In the genomic region with DNA sequence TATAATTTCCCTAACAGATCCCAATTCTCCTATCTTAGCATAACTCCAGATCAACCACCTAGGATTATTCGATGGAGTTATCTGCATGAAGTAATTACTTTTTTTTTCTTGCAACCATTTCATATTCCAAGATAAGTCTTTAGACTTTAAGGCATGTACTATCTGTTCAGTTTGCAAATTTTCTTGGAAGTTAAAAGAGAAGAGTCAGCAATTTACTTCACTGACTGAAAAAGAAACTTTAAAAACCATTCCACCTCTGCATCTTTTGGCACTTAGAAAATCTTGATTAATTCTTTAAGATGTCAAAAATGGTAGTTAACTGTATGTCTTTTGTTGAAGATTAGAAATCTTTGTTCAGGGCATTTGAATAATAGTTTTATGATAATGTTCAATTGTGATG, we compare ENCODE assay signal across 4 cellular contexts.
TF ChIP-seq lines count a peak whose summit lies in the region.

No MANE protein-coding gene starts in this region.

TF ChIP-seq in HepG2, 621 proteins besides CTCF, POLR2A, EP300 and RAD21:
- TF ChIP-seq ONECUT2 (CRISPR knock-in tag; IDR thresholded peaks at IDR 0.05) (no peak), MAFK (conservative IDR thresholded peaks at IDR 0.05 in 1 of 2, IDR thresholded peaks at IDR 0.05 in 1 of 2; ENCODE audit: low read length in 2 of 2) (peak; percentile 78 to 91), CHD2 (IDR thresholded peaks at IDR 0.05; ENCODE audit: low read depth, low read length) (no peak), NFKB2 (CRISPR knock-in tag; IDR thresholded peaks at IDR 0.05; ENCODE audit: borderline replicate concordance) (no peak), MAFF (IDR thresholded peaks at IDR 0.05; ENCODE audit: low read depth, low read length) (peak; percentile 85)
- TF ChIP-seq, protein P1, sequence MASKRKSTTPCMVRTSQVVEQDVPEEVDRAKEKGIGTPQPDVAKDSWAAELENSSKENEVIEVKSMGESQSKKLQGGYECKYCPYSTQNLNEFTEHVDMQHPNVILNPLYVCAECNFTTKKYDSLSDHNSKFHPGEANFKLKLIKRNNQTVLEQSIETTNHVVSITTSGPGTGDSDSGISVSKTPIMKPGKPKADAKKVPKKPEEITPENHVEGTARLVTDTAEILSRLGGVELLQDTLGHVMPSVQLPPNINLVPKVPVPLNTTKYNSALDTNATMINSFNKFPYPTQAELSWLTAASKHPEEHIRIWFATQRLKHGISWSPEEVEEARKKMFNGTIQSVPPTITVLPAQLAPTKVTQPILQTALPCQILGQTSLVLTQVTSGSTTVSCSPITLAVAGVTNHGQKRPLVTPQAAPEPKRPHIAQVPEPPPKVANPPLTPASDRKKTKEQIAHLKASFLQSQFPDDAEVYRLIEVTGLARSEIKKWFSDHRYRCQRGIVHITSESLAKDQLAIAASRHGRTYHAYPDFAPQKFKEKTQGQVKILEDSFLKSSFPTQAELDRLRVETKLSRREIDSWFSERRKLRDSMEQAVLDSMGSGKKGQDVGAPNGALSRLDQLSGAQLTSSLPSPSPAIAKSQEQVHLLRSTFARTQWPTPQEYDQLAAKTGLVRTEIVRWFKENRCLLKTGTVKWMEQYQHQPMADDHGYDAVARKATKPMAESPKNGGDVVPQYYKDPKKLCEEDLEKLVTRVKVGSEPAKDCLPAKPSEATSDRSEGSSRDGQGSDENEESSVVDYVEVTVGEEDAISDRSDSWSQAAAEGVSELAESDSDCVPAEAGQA (IDR thresholded peaks at IDR 0.05; ENCODE audit: low read depth) = no peak
- TF ChIP-seq, protein P1 (CRISPR knock-in tag; IDR thresholded peaks at IDR 0.05; ENCODE audit: borderline replicate concordance) = no peak

TF ChIP-seq in A549, 52 proteins besides CTCF, POLR2A, EP300 and RAD21:
- no peak for TF ChIP-seq MAZ (IDR thresholded peaks at IDR 0.05; ENCODE audit: borderline replicate concordance, low read depth, low read length)
- peak; percentile 75 for TF ChIP-seq MAFK (IDR thresholded peaks at IDR 0.05; ENCODE audit: partially characterized antibody)
- TF ChIP-seq HEYL (CRISPR knock-in tag; IDR thresholded peaks at IDR 0.05) = no peak

TF ChIP-seq in IMR-90, 13 proteins besides CTCF, POLR2A, EP300 and RAD21:
- TF ChIP-seq FOS (IDR thresholded peaks at IDR 0.05; ENCODE audit: low read depth, low read length) = no peak
- TF ChIP-seq MAZ (IDR thresholded peaks at IDR 0.05; ENCODE audit: borderline replicate concordance, low read depth, low read length) = no peak
- TF ChIP-seq, protein P2, sequence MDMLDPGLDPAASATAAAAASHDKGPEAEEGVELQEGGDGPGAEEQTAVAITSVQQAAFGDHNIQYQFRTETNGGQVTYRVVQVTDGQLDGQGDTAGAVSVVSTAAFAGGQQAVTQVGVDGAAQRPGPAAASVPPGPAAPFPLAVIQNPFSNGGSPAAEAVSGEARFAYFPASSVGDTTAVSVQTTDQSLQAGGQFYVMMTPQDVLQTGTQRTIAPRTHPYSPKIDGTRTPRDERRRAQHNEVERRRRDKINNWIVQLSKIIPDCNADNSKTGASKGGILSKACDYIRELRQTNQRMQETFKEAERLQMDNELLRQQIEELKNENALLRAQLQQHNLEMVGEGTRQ (IDR thresholded peaks at IDR 0.05; ENCODE audit: low read depth, low read length) = no peak
- no peak for TF ChIP-seq SMC3 (IDR thresholded peaks at IDR 0.05; ENCODE audit: low read depth, low read length)
- peak; percentile 75 for TF ChIP-seq MAFK (IDR thresholded peaks at IDR 0.05; ENCODE audit: low read depth, low read length)

TF ChIP-seq in K562, 482 proteins besides CTCF, POLR2A, EP300 and RAD21:
- no peak for TF ChIP-seq GATAD2B (IDR thresholded peaks at IDR 0.05; ENCODE audit: borderline replicate concordance)
- TF ChIP-seq, protein P3, sequence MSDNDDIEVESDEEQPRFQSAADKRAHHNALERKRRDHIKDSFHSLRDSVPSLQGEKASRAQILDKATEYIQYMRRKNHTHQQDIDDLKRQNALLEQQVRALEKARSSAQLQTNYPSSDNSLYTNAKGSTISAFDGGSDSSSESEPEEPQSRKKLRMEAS (CRISPR knock-in tag; IDR thresholded peaks at IDR 0.05) = no peak
- no peak for TF ChIP-seq ZNF436 (CRISPR knock-in tag; IDR thresholded peaks at IDR 0.05)
- TF ChIP-seq ZNF584 (CRISPR knock-in tag; IDR thresholded peaks at IDR 0.05; ENCODE audit: low read depth) = no peak
- no peak for TF ChIP-seq XRCC5 (IDR thresholded peaks at IDR 0.05; ENCODE audit: low read depth, low read length)
- no peak for TF ChIP-seq NCOA6 (IDR thresholded peaks at IDR 0.05)
- TF ChIP-seq, protein P4, sequence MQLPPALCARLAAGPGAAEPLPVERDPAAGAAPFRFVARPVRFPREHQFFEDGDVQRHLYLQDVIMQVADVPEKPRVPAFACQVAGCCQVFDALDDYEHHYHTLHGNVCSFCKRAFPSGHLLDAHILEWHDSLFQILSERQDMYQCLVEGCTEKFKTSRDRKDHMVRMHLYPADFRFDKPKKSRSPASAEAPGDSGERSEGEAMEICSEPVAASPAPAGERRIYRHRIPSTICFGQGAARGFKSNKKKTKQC (CRISPR knock-in tag; IDR thresholded peaks at IDR 0.05) = no peak
- TF ChIP-seq RBM22 (IDR thresholded peaks at IDR 0.05; ENCODE audit: low read depth, low read length, poor library complexity, severe bottlenecking) = no peak
- TF ChIP-seq IFI16 (CRISPR knock-in tag; IDR thresholded peaks at IDR 0.05) = no peak
- no peak for TF ChIP-seq ZNF780A (CRISPR knock-in tag; IDR thresholded peaks at IDR 0.05)
- peak; percentile 19; the same call in 1 of the 2 replicates for TF ChIP-seq MAFF (IDR thresholded peaks at IDR 0.05; ENCODE audit: low read length)
- TF ChIP-seq ZBTB8A (IDR thresholded peaks at IDR 0.05; ENCODE audit: partially characterized antibody) = no peak
- no peak for TF ChIP-seq PTRF (tag; IDR thresholded peaks at IDR 0.05)
- TF ChIP-seq HNRNPH1 (optimal IDR thresholded peaks at IDR 0.05; ENCODE audit: low read depth, low read length) = no peak
- TF ChIP-seq, protein P5, sequence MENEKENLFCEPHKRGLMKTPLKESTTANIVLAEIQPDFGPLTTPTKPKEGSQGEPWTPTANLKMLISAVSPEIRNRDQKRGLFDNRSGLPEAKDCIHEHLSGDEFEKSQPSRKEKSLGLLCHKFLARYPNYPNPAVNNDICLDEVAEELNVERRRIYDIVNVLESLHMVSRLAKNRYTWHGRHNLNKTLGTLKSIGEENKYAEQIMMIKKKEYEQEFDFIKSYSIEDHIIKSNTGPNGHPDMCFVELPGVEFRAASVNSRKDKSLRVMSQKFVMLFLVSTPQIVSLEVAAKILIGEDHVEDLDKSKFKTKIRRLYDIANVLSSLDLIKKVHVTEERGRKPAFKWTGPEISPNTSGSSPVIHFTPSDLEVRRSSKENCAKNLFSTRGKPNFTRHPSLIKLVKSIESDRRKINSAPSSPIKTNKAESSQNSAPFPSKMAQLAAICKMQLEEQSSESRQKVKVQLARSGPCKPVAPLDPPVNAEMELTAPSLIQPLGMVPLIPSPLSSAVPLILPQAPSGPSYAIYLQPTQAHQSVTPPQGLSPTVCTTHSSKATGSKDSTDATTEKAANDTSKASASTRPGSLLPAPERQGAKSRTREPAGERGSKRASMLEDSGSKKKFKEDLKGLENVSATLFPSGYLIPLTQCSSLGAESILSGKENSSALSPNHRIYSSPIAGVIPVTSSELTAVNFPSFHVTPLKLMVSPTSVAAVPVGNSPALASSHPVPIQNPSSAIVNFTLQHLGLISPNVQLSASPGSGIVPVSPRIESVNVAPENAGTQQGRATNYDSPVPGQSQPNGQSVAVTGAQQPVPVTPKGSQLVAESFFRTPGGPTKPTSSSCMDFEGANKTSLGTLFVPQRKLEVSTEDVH (IDR thresholded peaks at IDR 0.05; ENCODE audit: low read depth, partially characterized antibody) = no peak
- peak; percentile 17; the same call in 1 of the 2 replicates for TF ChIP-seq MAFK (IDR thresholded peaks at IDR 0.05; ENCODE audit: low read length)
- TF ChIP-seq ZFP36 (IDR thresholded peaks at IDR 0.05; ENCODE audit: low read depth, low read length, partially characterized antibody) = no peak
- 0 out of 2 replicates have a peak, but pooled peaks have one; percentile 8 for TF ChIP-seq MAFG (tag; conservative IDR thresholded peaks at IDR 0.05)
- no peak for TF ChIP-seq LEF1 (IDR thresholded peaks at IDR 0.05)
- TF ChIP-seq LARP7 (IDR thresholded peaks at IDR 0.05) = no peak
- TF ChIP-seq, protein P6, sequence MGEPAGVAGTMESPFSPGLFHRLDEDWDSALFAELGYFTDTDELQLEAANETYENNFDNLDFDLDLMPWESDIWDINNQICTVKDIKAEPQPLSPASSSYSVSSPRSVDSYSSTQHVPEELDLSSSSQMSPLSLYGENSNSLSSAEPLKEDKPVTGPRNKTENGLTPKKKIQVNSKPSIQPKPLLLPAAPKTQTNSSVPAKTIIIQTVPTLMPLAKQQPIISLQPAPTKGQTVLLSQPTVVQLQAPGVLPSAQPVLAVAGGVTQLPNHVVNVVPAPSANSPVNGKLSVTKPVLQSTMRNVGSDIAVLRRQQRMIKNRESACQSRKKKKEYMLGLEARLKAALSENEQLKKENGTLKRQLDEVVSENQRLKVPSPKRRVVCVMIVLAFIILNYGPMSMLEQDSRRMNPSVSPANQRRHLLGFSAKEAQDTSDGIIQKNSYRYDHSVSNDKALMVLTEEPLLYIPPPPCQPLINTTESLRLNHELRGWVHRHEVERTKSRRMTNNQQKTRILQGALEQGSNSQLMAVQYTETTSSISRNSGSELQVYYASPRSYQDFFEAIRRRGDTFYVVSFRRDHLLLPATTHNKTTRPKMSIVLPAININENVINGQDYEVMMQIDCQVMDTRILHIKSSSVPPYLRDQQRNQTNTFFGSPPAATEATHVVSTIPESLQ (CRISPR knock-in tag; IDR thresholded peaks at IDR 0.05) = no peak
- peak; percentile 26; the same call in 1 of the 2 replicates for TF ChIP-seq C11orf30 (IDR thresholded peaks at IDR 0.05; ENCODE audit: low read depth)
- TF ChIP-seq ZNF316 (IDR thresholded peaks at IDR 0.05) = peak; percentile 38; the same call in 1 of the 2 replicates
- no peak for TF ChIP-seq ZNF41 (CRISPR knock-in tag; conservative IDR thresholded peaks at IDR 0.05)
- TF ChIP-seq NR2C2 (CRISPR knock-in tag; IDR thresholded peaks at IDR 0.05) = no peak
- TF ChIP-seq NR2C2 (tag; IDR thresholded peaks at IDR 0.05) = no peak
- no peak for TF ChIP-seq ZNF79 (CRISPR knock-in tag; IDR thresholded peaks at IDR 0.05; ENCODE audit: low read depth)
